Comparison of ENCODE assay signal across 14 cellular contexts in genomic region chr7:50368366-50368765, GRCh38.
A peak's percentile ranks its signal among the peaks of the same experiment; 100 is the strongest.
DNase-seq lines count a peak whose midpoint lies in the region; ATAC-seq and TF ChIP-seq lines count a peak whose summit lies in the region.
"Had no signal": no experiment of that assay in that cellular context is flagged by ENCODE, and none has a peak within 500 bp of the region (broad histone marks: within the 10 kb centered on the region; RNA-seq: fewer than 3 reads in every experiment).

No MANE protein-coding gene starts in this region.

- H3K27me3 ChIP-seq in transverse colon: no peaks in the 10 kb centered on the region

- peaks cover 97% of the 10 kb centered on the region for H3K4me1 Mint-ChIP-seq in activated T-cell treated with anti-CD3 and anti-CD28 coated beads, Interleukin-2, amount 50 U/mL, for 24 hours (ENCODE audit: low read depth)
- peaks cover 97% of the 10 kb centered on the region for H3K4me1 Mint-ChIP-seq in activated CD8-positive, alpha-beta T cell treated with anti-CD3 and anti-CD28 coated beads, Interleukin-2, amount 10 ng/mL, durations not matched to agents 7 days and 5 days (ENCODE audit: low read depth)
- H3K4me1 Mint-ChIP-seq in stimulated activated effector memory CD8-positive, alpha-beta T cell treated with anti-CD3 and anti-CD28 coated beads, Interleukin-12 subunit alpha, Interleukin-12 subunit beta, amount 100 ng/mL, for 72 hours: peaks cover 98% of the 10 kb centered on the region
- H3K4me1 Mint-ChIP-seq: WTC11 had no signal

- in situ Hi-C loops in transverse colon (cut with MboI; ENCODE audit: low pct_ligation_motif_present in 1 of 4, low pct_unique_long_range_greater_than_20kb in 1 of 4, low sequenced_read_pairs in 3 of 4): no loop called here

- peaks cover 0 to 6% of the 10 kb centered on the region in 2 donors for H3K9me3 ChIP-seq in transverse colon

- no peak for DNase-seq in activated T-cell treated with anti-CD3 and anti-CD28 coated beads, Interleukin-2, amount 50 U/mL, for 24 hours
- no peak for DNase-seq in activated T-cell treated with anti-CD3 and anti-CD28 coated beads for 4 hours
- DNase-seq in activated CD8-positive, alpha-beta T cell treated with anti-CD3 and anti-CD28 coated beads, Interleukin-2, amount 10 ng/mL, durations not matched to agents 7 days and 5 days: no peak
- no peak for DNase-seq in stimulated activated effector memory CD8-positive, alpha-beta T cell treated with anti-CD3 and anti-CD28 coated beads, Interleukin-12 subunit alpha, Interleukin-12 subunit beta, amount 100 ng/mL, for 72 hours (ENCODE audit: low spot score in 2 of 2)
- DNase-seq in transverse colon: no peak
- DNase-seq in NK-92 (lab: John Stamatoyannopoulos, UW; ENCODE audit: unreplicated experiment): no peak
- DNase-seq: activated effector memory CD4-positive, alpha-beta T cell treated with Interleukin-2 at 50 U/mL for 16 hours; mesenchymal stem cell; NCI-H1105 treated with DMSO at 0.1 percent for 48 hours; NCI-H345; PC-3 had no signal

- peak overlapping the region; percentile 99 for H3K27ac Mint-ChIP-seq in activated T-cell treated with anti-CD3 and anti-CD28 coated beads, Interleukin-2, amount 50 U/mL, for 24 hours
- peak overlapping the region; percentile 76 for H3K27ac Mint-ChIP-seq in activated CD8-positive, alpha-beta T cell treated with anti-CD3 and anti-CD28 coated beads, Interleukin-2, amount 10 ng/mL, durations not matched to agents 7 days and 5 days
- H3K27ac Mint-ChIP-seq in stimulated activated effector memory CD8-positive, alpha-beta T cell treated with anti-CD3 and anti-CD28 coated beads, Interleukin-12 subunit alpha, Interleukin-12 subunit beta, amount 100 ng/mL, for 72 hours: peak overlapping the region; percentile 97
- H3K27ac Mint-ChIP-seq: WTC11 had no signal

- peaks cover 99% of the 10 kb centered on the region for H3K36me3 Mint-ChIP-seq in activated T-cell treated with anti-CD3 and anti-CD28 coated beads, Interleukin-2, amount 50 U/mL, for 24 hours (ENCODE audit: low read depth)
- H3K36me3 Mint-ChIP-seq in activated CD8-positive, alpha-beta T cell treated with anti-CD3 and anti-CD28 coated beads, Interleukin-2, amount 10 ng/mL, durations not matched to agents 7 days and 5 days (ENCODE audit: low read depth): peaks cover 92% of the 10 kb centered on the region
- H3K36me3 Mint-ChIP-seq in stimulated activated effector memory CD8-positive, alpha-beta T cell treated with anti-CD3 and anti-CD28 coated beads, Interleukin-12 subunit alpha, Interleukin-12 subunit beta, amount 100 ng/mL, for 72 hours: no peaks in the 10 kb centered on the region
- H3K36me3 Mint-ChIP-seq: WTC11 had no signal

- no peak overlapping the region for H3K4me3 ChIP-seq in transverse colon

- intact Hi-C loops in transverse colon (cut with DNase I; ENCODE audit: low total_unique reads): no loop called here

- TF ChIP-seq POLR2A in transverse colon (IDR thresholded peaks at IDR 0.05): no peak

- no peak for TF ChIP-seq EP300 in transverse colon (IDR thresholded peaks at IDR 0.05; ENCODE audit: low read depth)

- WGBS in transverse colon (ENCODE audit: low coverage in 1 of 2), 2 donors: 69 to 74% methylated on average over 4 of the region's 4 CpGs

- peak overlapping the region in 1 of 4 donors; percentile 2 for H3K27ac ChIP-seq in transverse colon

- CTCF ChIA-PET in activated CD8-positive, alpha-beta T cell treated with anti-CD3 and anti-CD28 coated beads, Interleukin-2, amount 10 ng/mL, durations not matched to agents 7 days and 5 days (lab: Charles Lee): interaction anchor here (0.6 to 18.3 kb wide), 39 partner anchors 9 to 275 kb away, joined by 3 to 322 read pairs (median 5); partner anchors contain the start of genes IKZF1 and ZPBP

- no peaks in the 10 kb centered on the region for H3K4me1 ChIP-seq in transverse colon

- H3K4me3 Mint-ChIP-seq in activated T-cell treated with anti-CD3 and anti-CD28 coated beads, Interleukin-2, amount 50 U/mL, for 24 hours: peak overlapping the region; percentile 54
- H3K4me3 Mint-ChIP-seq in activated CD8-positive, alpha-beta T cell treated with anti-CD3 and anti-CD28 coated beads, Interleukin-2, amount 10 ng/mL, durations not matched to agents 7 days and 5 days: peak overlapping the region; percentile 13
- H3K4me3 Mint-ChIP-seq in stimulated activated effector memory CD8-positive, alpha-beta T cell treated with anti-CD3 and anti-CD28 coated beads, Interleukin-12 subunit alpha, Interleukin-12 subunit beta, amount 100 ng/mL, for 72 hours: peak overlapping the region; percentile 60
- H3K4me3 Mint-ChIP-seq: WTC11 had no signal

- H3K9me3 Mint-ChIP-seq in activated T-cell treated with anti-CD3 and anti-CD28 coated beads, Interleukin-2, amount 50 U/mL, for 24 hours: no peaks in the 10 kb centered on the region
- H3K9me3 Mint-ChIP-seq in activated CD8-positive, alpha-beta T cell treated with anti-CD3 and anti-CD28 coated beads, Interleukin-2, amount 10 ng/mL, durations not matched to agents 7 days and 5 days (ENCODE audit: insufficient read depth): no peaks in the 10 kb centered on the region
- H3K9me3 Mint-ChIP-seq in stimulated activated effector memory CD8-positive, alpha-beta T cell treated with anti-CD3 and anti-CD28 coated beads, Interleukin-12 subunit alpha, Interleukin-12 subunit beta, amount 100 ng/mL, for 72 hours: no peaks in the 10 kb centered on the region
- H3K9me3 Mint-ChIP-seq: WTC11 had no signal

- H3K36me3 ChIP-seq in transverse colon: no peaks in the 10 kb centered on the region

- no peaks in the 10 kb centered on the region for H3K27me3 Mint-ChIP-seq in activated T-cell treated with anti-CD3 and anti-CD28 coated beads, Interleukin-2, amount 50 U/mL, for 24 hours
- no peaks in the 10 kb centered on the region for H3K27me3 Mint-ChIP-seq in activated CD8-positive, alpha-beta T cell treated with anti-CD3 and anti-CD28 coated beads, Interleukin-2, amount 10 ng/mL, durations not matched to agents 7 days and 5 days (ENCODE audit: low read depth)

- no peak for TF ChIP-seq CTCF in transverse colon (IDR thresholded peaks at IDR 0.05)

- ATAC-seq in HG02852 (IDR thresholded peaks at IDR 0.05; ENCODE audit: unreplicated experiment): peak; percentile 63
- no peak for ATAC-seq in activated CD8-positive, alpha-beta T cell treated with anti-CD3 and anti-CD28 coated beads, Interleukin-2, amount 10 ng/mL, durations not matched to agents 7 days and 5 days
- peak; percentile 35 for ATAC-seq in stimulated activated effector memory CD8-positive, alpha-beta T cell treated with anti-CD3 and anti-CD28 coated beads, Interleukin-12 subunit alpha, Interleukin-12 subunit beta, amount 100 ng/mL, for 72 hours
- ATAC-seq in HG03045 (IDR thresholded peaks at IDR 0.05; ENCODE audit: unreplicated experiment): no peak
- ATAC-seq: PC-3, WTC11 had no signal

- POLR2A ChIA-PET in activated CD8-positive, alpha-beta T cell treated with anti-CD3 and anti-CD28 coated beads, Interleukin-2, amount 10 ng/mL, durations not matched to agents 7 days and 5 days (lab: Charles Lee): interaction anchor here (0.7 to 5.2 kb wide), 17 partner anchors 9 to 162 kb away, joined by 3 to 38 read pairs (median 8); partner anchors contain the start of gene IKZF1

Comparison
In these comparisons a context has a peak if more than half of its experiments do, and no peak if none do; other contexts are left out.
1. ATAC-seq: peak in HG02852 (single experiment) and stimulated activated effector memory CD8-positive, alpha-beta T cell treated with anti-CD3 and anti-CD28 coated beads, Interleukin-12 subunit alpha, Interleukin-12 subunit beta, amount 100 ng/mL, for 72 hours (single experiment); none in activated CD8-positive, alpha-beta T cell treated with anti-CD3 and anti-CD28 coated beads, Interleukin-2, amount 10 ng/mL, durations not matched to agents 7 days and 5 days (single experiment) and HG03045 (single experiment).
2. Peak in every context shown above with its lines, with median percentiles within 50 percentile points of each other: H3K27ac Mint-ChIP-seq and H3K4me3 Mint-ChIP-seq.